In the genomic region with DNA sequence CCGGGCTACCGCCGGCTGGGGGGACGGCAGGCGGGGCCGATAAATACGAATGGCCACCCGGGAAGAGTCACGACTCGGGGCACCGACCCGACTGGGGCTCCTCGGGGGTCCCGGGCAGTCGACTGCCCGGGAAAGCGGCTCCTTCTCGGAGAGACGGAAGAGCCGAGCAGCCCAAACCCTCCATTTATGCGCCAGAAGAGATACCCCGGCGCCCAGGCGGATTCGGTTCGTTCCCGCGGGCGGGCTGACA, we compare ENCODE assay signal across 8 cellular contexts. TPM values are rescaled to one million over a fixed set of nuclear protein-coding genes. Genes with fewer than 3 reads are reported as not detected.
A peak's percentile ranks its signal among the peaks of the same experiment; 100 is the strongest.
DNase-seq lines count a peak whose midpoint lies in the region; ATAC-seq lines count a peak whose summit lies in the region.

No MANE protein-coding gene starts in this region.

- DNase-seq in GM19238 (ENCODE audit: insufficient read length, low spot score) (peak; percentile 10), NCI-H1048 (lab: John Stamatoyannopoulos, UW) (no peak), DMS 273 (lab: John Stamatoyannopoulos, UW; ENCODE audit: unreplicated experiment) (no peak), AML-193 (lab: John Stamatoyannopoulos, UW) (no peak)
- no peak for DNase-seq in activated T-cell treated with anti-CD3 and anti-CD28 coated beads, Interleukin-2, amount 50 U/mL, for 72 hours

- peaks cover 0 to under 1% of the 10 kb centered on the region in 2 donors for H3K9me3 Mint-ChIP-seq in activated T-cell treated with anti-CD3 and anti-CD28 coated beads, Interleukin-2, amount 50 U/mL, for 72 hours

- H3K27ac ChIP-seq in iPS-18a (ENCODE audit: low read length) (no peak overlapping the region), stomach smooth muscle (ENCODE audit: low read length) (peak overlapping the region; percentile 84)

- peaks cover 3% of the 10 kb centered on the region for H3K27me3 ChIP-seq in iPS-18a (ENCODE audit: control insufficient read depth, insufficient read depth, low read length)
- no peaks in the 10 kb centered on the region for H3K27me3 ChIP-seq in stomach smooth muscle (ENCODE audit: control insufficient read depth in 1 of 2, insufficient read depth in 2 of 2, low read length in 2 of 2)

- H3K9me3 ChIP-seq in iPS-18a (ENCODE audit: control insufficient read depth, low read depth, low read length) (no peaks in the 10 kb centered on the region), stomach smooth muscle (ENCODE audit: control insufficient read depth in 2 of 2, low read length in 2 of 2) (no peaks in the 10 kb centered on the region)

- no peaks in the 10 kb centered on the region for H3K36me3 ChIP-seq in iPS-18a (ENCODE audit: control insufficient read depth, low read depth, low read length)
- peaks cover 0 to 3% of the 10 kb centered on the region in 2 donors for H3K36me3 ChIP-seq in stomach smooth muscle (ENCODE audit: control insufficient read depth in 2 of 2, insufficient read depth in 2 of 2, low read length in 2 of 2)

- H3K4me1 Mint-ChIP-seq in activated T-cell treated with anti-CD3 and anti-CD28 coated beads, Interleukin-2, amount 50 U/mL, for 72 hours (ENCODE audit: low read depth) = peaks cover 53% of the 10 kb centered on the region

- no peaks in the 10 kb centered on the region for H3K27me3 Mint-ChIP-seq in activated T-cell treated with anti-CD3 and anti-CD28 coated beads, Interleukin-2, amount 50 U/mL, for 72 hours (ENCODE audit: low read depth)

- H3K4me3 Mint-ChIP-seq in activated T-cell treated with anti-CD3 and anti-CD28 coated beads, Interleukin-2, amount 50 U/mL, for 72 hours = peak overlapping the region; percentile 94 to 97

- H3K36me3 Mint-ChIP-seq in activated T-cell treated with anti-CD3 and anti-CD28 coated beads, Interleukin-2, amount 50 U/mL, for 72 hours (ENCODE audit: insufficient read depth in 2 of 2) = peaks cover 6 to 9% of the 10 kb centered on the region in 2 donors

- peak; percentile 24 for ATAC-seq in HG02973 (IDR thresholded peaks at IDR 0.05; ENCODE audit: unreplicated experiment)
- ATAC-seq in activated T-cell treated with anti-CD3 and anti-CD28 coated beads, Interleukin-2, amount 50 U/mL, for 72 hours (replicated peaks in 1 of 2) = peak; percentile 10 to 21

- H3K4me3 ChIP-seq in iPS-18a (ENCODE audit: low read length) (peak overlapping the region; percentile 74), stomach smooth muscle (ENCODE audit: low read length in 2 of 2) (peak overlapping the region; percentile 84 to 90)

- H3K4me1 ChIP-seq in iPS-18a (ENCODE audit: control insufficient read depth, low read depth, low read length) = peaks cover 11% of the 10 kb centered on the region
- H3K4me1 ChIP-seq in stomach smooth muscle (ENCODE audit: control insufficient read depth, insufficient read depth, low read length) = peaks cover 12% of the 10 kb centered on the region

- peak overlapping the region; percentile 93 for H3K27ac Mint-ChIP-seq in activated T-cell treated with anti-CD3 and anti-CD28 coated beads, Interleukin-2, amount 50 U/mL, for 72 hours

- H3K9ac ChIP-seq in iPS-18a (ENCODE audit: low read length) (peak overlapping the region; percentile 54), stomach smooth muscle (ENCODE audit: low read length in 2 of 2) (peak overlapping the region; percentile 60 to 80)

RNA-seq across cellular contexts. Expression of gene SYNJ1, which starts 0.4 kb away (rescaled TPM):
- total RNA-seq in activated T-cell treated with anti-CD3 and anti-CD28 coated beads, Interleukin-2, amount 50 U/mL, for 72 hours = 10 to 100 TPM; 17.3 to 17.9 TPM

RNA-seq across cellular contexts. Expression of gene PAXBP1, which starts 44.2 kb away (rescaled TPM):
- total RNA-seq in activated T-cell treated with anti-CD3 and anti-CD28 coated beads, Interleukin-2, amount 50 U/mL, for 72 hours = 10 to 100 TPM; 57.5 to 65.0 TPM
